8 cellular contexts compared by ENCODE assay signal in the genomic region with DNA sequence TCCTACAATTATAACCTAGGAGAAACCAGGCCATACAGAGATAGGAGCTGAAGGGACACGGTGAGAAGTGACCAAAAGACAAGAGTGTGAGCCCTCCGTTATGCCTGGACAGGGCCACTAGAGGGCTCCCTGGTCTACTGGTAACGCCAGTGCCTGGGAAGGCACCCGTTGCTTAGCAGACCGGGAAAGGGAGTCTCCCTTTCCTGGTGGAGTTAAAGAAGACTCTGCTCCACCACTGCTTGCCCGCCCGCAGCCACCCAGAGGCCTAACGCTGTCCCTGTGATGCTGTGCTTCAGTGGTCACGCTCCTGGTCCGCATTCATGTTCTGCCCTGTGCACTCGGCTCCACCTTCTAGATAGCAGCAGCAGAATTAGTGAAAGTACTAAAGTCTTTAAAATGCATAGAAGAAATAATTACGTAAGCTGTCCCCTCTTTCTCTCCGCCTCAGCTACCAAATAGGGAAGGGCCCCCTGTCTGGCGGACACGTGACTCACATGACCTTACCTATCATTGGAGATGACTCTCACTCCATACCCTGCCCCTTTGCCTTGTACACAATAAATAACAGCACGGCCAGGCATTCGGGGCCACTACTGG. TPM values are rescaled to one million over a fixed set of nuclear protein-coding genes. Genes with fewer than 3 reads are reported as not detected.
A peak's percentile ranks its signal among the peaks of the same experiment; 100 is the strongest.
DNase-seq lines count a peak whose midpoint lies in the region; ATAC-seq and TF ChIP-seq lines count a peak whose summit lies in the region.

No MANE protein-coding gene starts in this region.

- POLR2A ChIA-PET in T-cell (lab: Charles Lee): interaction anchor here in 1 of 2 donors (1.2 kb wide), 1 partner anchor 11 kb away, joined by 7 read pairs; no protein-coding TSS in a partner anchor

- H3K4me1 Mint-ChIP-seq in T-cell: peaks cover 6 to 11% (median 8%) of the 10 kb centered on the region in 3 donors

- ATAC-seq in GM19452 (IDR thresholded peaks at IDR 0.05; ENCODE audit: unreplicated experiment) (peak; percentile 67), T-cell (replicated peaks in 1 of 4) (peak; percentile 78 to 85 (median 80)), psoas muscle (peak; percentile 77 to 95 (median 84)), aorta (ENCODE audit: low FRiP score) (peak; percentile 75)

- H3K9me3 ChIP-seq in right atrium auricular region (no peaks in the 10 kb centered on the region), psoas muscle (no peaks in the 10 kb centered on the region), aorta (ENCODE audit: control insufficient read depth, low read length) (no peaks in the 10 kb centered on the region)

- intact Hi-C loops in psoas muscle (cut with DNase I) (no loop called here), aorta (cut with DNase I) (no loop called here)

- H3K36me3 ChIP-seq in right atrium auricular region (no peaks in the 10 kb centered on the region), psoas muscle (ENCODE audit: insufficient read depth in 1 of 2, low read depth in 1 of 2) (no peaks in the 10 kb centered on the region), aorta (ENCODE audit: control insufficient read depth in 1 of 2, insufficient read depth in 2 of 2, low read length in 1 of 2) (no peaks in the 10 kb centered on the region)

- H3K4me3 Mint-ChIP-seq in T-cell: peak overlapping the region; percentile 62 to 79 (median 69)

- peak; percentile 80 for DNase-seq in AG10803 (ENCODE audit: low read depth)
- peak; percentile 61 for DNase-seq in NCI-H1417 treated with DMSO at 0.1 percent for 48 hours (lab: John Stamatoyannopoulos, UW)
- peak in 32 of 34 experiments; percentile 17 to 65 (median 50) for DNase-seq in T-cell
- DNase-seq in amygdala (lab: John Stamatoyannopoulos, UW): peak in 53 of 56 donors; percentile 8 to 85 (median 59)
- peak; percentile 81 for DNase-seq in right atrium auricular region (ENCODE audit: low spot score)
- peak; percentile 81 to 90 for DNase-seq in psoas muscle
- DNase-seq in aorta: peak; percentile 89 to 90

- no peak overlapping the region for H3K27ac Mint-ChIP-seq in T-cell

- CTCF ChIA-PET in T-cell (lab: Charles Lee): interaction anchor here (0.7 to 1.5 kb wide), 8 partner anchors 11 to 106 kb away, joined by 3 to 4 read pairs (median 3); partner anchors contain the start of gene ZDHHC4 (in 1 of the 2)

- WGBS in psoas muscle, 3 donors: 13 to 21% (median 20%) methylated on average over 17 of the region's 17 CpGs
- WGBS in aorta, 2 donors: 12% methylated on average over 17 of the region's 17 CpGs

- H3K36me3 Mint-ChIP-seq in T-cell: no peaks in the 10 kb centered on the region

- peaks cover 0 to 4% of the 10 kb centered on the region in 2 donors for H3K4me1 ChIP-seq in right atrium auricular region
- H3K4me1 ChIP-seq in psoas muscle: no peaks in the 10 kb centered on the region
- no peaks in the 10 kb centered on the region for H3K4me1 ChIP-seq in aorta (ENCODE audit: control insufficient read depth in 1 of 2, insufficient read depth in 2 of 2, low read length in 2 of 2)

- H3K27me3 ChIP-seq in right atrium auricular region (no peaks in the 10 kb centered on the region), psoas muscle (ENCODE audit: insufficient read depth in 3 of 3, low read length in 2 of 3) (no peaks in the 10 kb centered on the region), aorta (ENCODE audit: control insufficient read depth in 1 of 2, insufficient read depth in 2 of 2, low read length in 1 of 2) (no peaks in the 10 kb centered on the region)

- H3K9me3 Mint-ChIP-seq in T-cell: no peaks in the 10 kb centered on the region

- no peak overlapping the region for H3K27ac ChIP-seq in right atrium auricular region
- no peak overlapping the region for H3K27ac ChIP-seq in psoas muscle
- no peak overlapping the region for H3K27ac ChIP-seq in aorta (ENCODE audit: low read depth in 1 of 2, low read length in 2 of 2)

- H3K4me3 ChIP-seq in AG10803 (ENCODE audit: low read length) (no peak overlapping the region; the same call in 1 of the 2 replicates), right atrium auricular region (no peak overlapping the region), psoas muscle (peak overlapping the region; percentile 49), aorta (ENCODE audit: low read length in 2 of 2) (no peak overlapping the region)

- TF ChIP-seq CTCF in AG10803 (conservative IDR thresholded peaks at IDR 0.05; ENCODE audit: low read length) (peak; percentile 86), right atrium auricular region (IDR thresholded peaks at IDR 0.05) (peak; percentile 82 to 89), psoas muscle (IDR thresholded peaks at IDR 0.05) (peak; percentile 84)

- peaks cover 4 to 10% of the 10 kb centered on the region in 2 donors for H3K27me3 Mint-ChIP-seq in T-cell

RNA-seq across cellular contexts. Expression of gene KDELR2, which starts 32.5 kb away (rescaled TPM):
- total RNA-seq in T-cell: 10 to 100 TPM; 28.4 to 42.1 (median 35.6) TPM
- 10 to 100 TPM; 57.6 to 64.7 TPM for total RNA-seq in right atrium auricular region
- total RNA-seq in psoas muscle: 10 to 100 TPM; 29.6 to 47.9 (median 42.6) TPM
- 10 to 100 TPM; 31.9 to 69.7 (median 51.5) TPM for polyA plus RNA-seq in psoas muscle
- total RNA-seq in aorta: 100 to 1,000 TPM; 137 to 138 TPM
- polyA plus RNA-seq in aorta: 100 to 1,000 TPM; 100 to 131 TPM

RNA-seq across cellular contexts. Expression of gene GRID2IP, which starts 34.8 kb away (rescaled TPM):
- 1 to 10 TPM in 1 of 5 donors, under 1 TPM in 4; 0.30 to 1.5 (median 0.90) TPM for total RNA-seq in T-cell
- under 1 TPM in 1 of 2 donors, not detected in 1; 0.28 TPM for total RNA-seq in right atrium auricular region
- under 1 TPM in 1 of 4 donors, not detected in 3; 0.06 TPM for total RNA-seq in psoas muscle
- under 1 TPM in 2 of 3 donors, not detected in 1; 0.01 to 0.03 TPM for polyA plus RNA-seq in psoas muscle
- under 1 TPM; 0.16 to 0.39 TPM for total RNA-seq in aorta
- under 1 TPM in 1 of 2 donors, not detected in 1; 0.25 TPM for polyA plus RNA-seq in aorta
